ENCODE assay signal across 8 cellular contexts in the genomic region with DNA sequence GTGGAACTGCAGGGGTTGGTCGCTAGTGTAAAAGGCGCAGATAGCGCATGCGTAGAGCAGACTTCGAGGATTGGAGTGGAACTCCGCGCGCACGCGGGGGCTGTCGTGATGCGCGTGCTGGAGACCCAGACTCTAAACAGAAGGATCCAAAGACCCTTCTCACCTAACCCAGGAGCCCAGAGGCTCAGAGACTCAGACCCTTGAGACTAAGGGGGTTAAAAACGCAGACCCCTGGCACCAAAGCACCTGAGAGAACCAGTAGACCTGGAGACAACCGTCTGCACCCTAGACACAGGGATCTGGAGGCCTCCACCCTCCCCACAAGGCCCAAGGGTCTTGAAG. TPM values are rescaled to one million over a fixed set of nuclear protein-coding genes. Genes with fewer than 3 reads are reported as not detected.
DNase-seq lines count a peak whose midpoint lies in the region; ATAC-seq and TF ChIP-seq lines count a peak whose summit lies in the region.

No MANE protein-coding gene starts in this region.

- no peak for TF ChIP-seq CTCF in WERI-Rb-1 (IDR thresholded peaks at IDR 0.05; ENCODE audit: low read depth, low read length)

- H3K4me3 ChIP-seq in WERI-Rb-1 (ENCODE audit: low read depth, low read length) (peak overlapping the region; percentile 56), skeletal muscle satellite cell (ENCODE audit: low read length) (peak overlapping the region; percentile 82)

- no peaks in the 10 kb centered on the region for H3K9me3 ChIP-seq in WERI-Rb-1 (ENCODE audit: severe bottlenecking)
- no peaks in the 10 kb centered on the region for H3K9me3 ChIP-seq in skeletal muscle satellite cell (replicated peaks; ENCODE audit: low read length)

- ATAC-seq in HG02943 (IDR thresholded peaks at IDR 0.05; ENCODE audit: low read depth, unreplicated experiment) (peak; percentile 22), left cardiac atrium (peak; percentile 58 to 67)

- H3K27me3 ChIP-seq in WERI-Rb-1 (ENCODE audit: insufficient read depth, low read depth, severe bottlenecking) (peaks cover 30% of the 10 kb centered on the region), skeletal muscle satellite cell (ENCODE audit: control insufficient read depth, insufficient read depth, low read length) (no peaks in the 10 kb centered on the region)

- peaks cover 6% of the 10 kb centered on the region for H3K4me1 ChIP-seq in skeletal muscle satellite cell (ENCODE audit: control insufficient read depth, insufficient read depth, low read length)

- H3K4me2 ChIP-seq in skeletal muscle satellite cell (ENCODE audit: low read length), result peak overlapping the region; percentile 86

- H3K9ac ChIP-seq in skeletal muscle satellite cell (ENCODE audit: low read depth, low read length), result peak overlapping the region; percentile 64

- no peaks in the 10 kb centered on the region for H3K36me3 ChIP-seq in WERI-Rb-1
- peaks cover 12% of the 10 kb centered on the region for H3K36me3 ChIP-seq in skeletal muscle satellite cell (ENCODE audit: insufficient read depth, low read length)

- intact Hi-C loops in left cardiac atrium (cut with DNase I), result no loop called here

- DNase-seq in NCI-H748 (lab: John Stamatoyannopoulos, UW; ENCODE audit: unreplicated experiment), result peak; percentile 90
- no peak for DNase-seq in NCI-H748 treated with DMSO at 0.1 percent for 48 hours (lab: John Stamatoyannopoulos, UW)
- no peak for DNase-seq in WERI-Rb-1
- DNase-seq in left cardiac atrium, result no peak
- no peak for DNase-seq in DMS114 treated with DMSO at 0.1 percent for 48 hours (lab: John Stamatoyannopoulos, UW; ENCODE audit: unreplicated experiment)
- DNase-seq in GDM1 (lab: John Stamatoyannopoulos, UW), result no peak

- peak overlapping the region; percentile 34; the same call in 1 of the 2 replicates for H3K27ac ChIP-seq in WERI-Rb-1

RNA-seq across cellular contexts. Expression of gene CTU1, which starts 0.6 kb away (rescaled TPM):
- total RNA-seq in left cardiac atrium, result 1 to 10 TPM; 5.3 to 6.0 TPM
- 5.3 and 5.5 TPM in 2 replicates for total RNA-seq in skeletal muscle satellite cell (2012; rRNA removed)

RNA-seq across cellular contexts. Expression of gene SIGLEC9, which starts 15.9 kb away (rescaled TPM):
- total RNA-seq in left cardiac atrium, result 1 to 10 TPM; 5.1 to 6.6 TPM
- 0.25 TPM in 1 of 2 replicates, not detected in the other for total RNA-seq in skeletal muscle satellite cell (2012; rRNA removed)

RNA-seq across cellular contexts. Expression of gene KLK14, which starts 26.1 kb away (rescaled TPM):
- total RNA-seq in left cardiac atrium, result under 1 TPM; 0.21 to 0.31 TPM
- not detected in 2 replicates for total RNA-seq in skeletal muscle satellite cell (2012; rRNA removed)

RNA-seq across cellular contexts. Expression of gene SIGLEC7, which starts 33.3 kb away (rescaled TPM):
- 1 to 10 TPM; 1.6 to 2.2 TPM for total RNA-seq in left cardiac atrium
- total RNA-seq in skeletal muscle satellite cell (2012; rRNA removed), result not detected in 2 replicates

RNA-seq across cellular contexts. Expression of gene KLK13, which starts 43.9 kb away (rescaled TPM):
- total RNA-seq in left cardiac atrium, result under 1 TPM in 1 of 2 donors, not detected in 1; 0.65 TPM
- total RNA-seq in skeletal muscle satellite cell (2012; rRNA removed), result not detected in 2 replicates
